Comparison of ENCODE assay signal across 23 cellular contexts in the genomic region with DNA sequence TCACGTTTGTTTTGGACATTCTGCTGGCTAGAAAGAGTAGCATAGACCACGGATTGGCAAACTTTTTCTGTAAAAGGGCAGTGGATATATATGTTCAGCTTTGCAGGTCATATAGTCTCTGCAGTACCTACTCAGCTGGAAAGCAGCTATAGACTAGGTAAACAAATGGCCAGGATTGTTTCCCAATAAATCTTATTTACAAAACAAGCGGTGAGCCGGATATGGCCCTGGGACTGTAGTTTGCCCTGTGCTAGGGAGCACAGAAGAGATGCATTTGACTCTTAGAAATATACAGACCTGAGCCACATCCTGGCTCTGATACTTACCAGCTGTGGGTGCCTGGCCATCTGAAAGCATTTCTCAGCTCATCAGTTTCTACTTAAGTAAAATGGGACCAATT.
"Had no signal": no experiment of that assay in that cellular context is flagged by ENCODE, and none has a peak within 500 bp of the region (broad histone marks: within the 10 kb centered on the region; RNA-seq: fewer than 3 reads in every experiment).

No MANE protein-coding gene starts in this region.

- H3K4me3 ChIP-seq: colonic mucosa, esophagus squamous epithelium, gastrocnemius medialis, heart right ventricle, left ventricle myocardium inferior, lower lobe of right lung had no signal

- H3K4me3 Mint-ChIP-seq: dendritic cell treated with granulocyte-macrophage colony-stimulating factor and Interleukin-4, amounts not matched to agents 40 ng/mL and 50 ng/mL, for 4 days; effector memory CD8-positive, alpha-beta T cell; endodermal cell; naive thymus-derived CD4-positive, alpha-beta T cell had no signal

- H3K9me3 Mint-ChIP-seq: dendritic cell treated with granulocyte-macrophage colony-stimulating factor and Interleukin-4, amounts not matched to agents 40 ng/mL and 50 ng/mL, for 4 days; effector memory CD8-positive, alpha-beta T cell; endodermal cell had no signal

- H3K27me3 Mint-ChIP-seq: dendritic cell treated with granulocyte-macrophage colony-stimulating factor and Interleukin-4, amounts not matched to agents 40 ng/mL and 50 ng/mL, for 4 days; naive thymus-derived CD4-positive, alpha-beta T cell had no signal

- H3K27me3 ChIP-seq: colonic mucosa, esophagus squamous epithelium, gastrocnemius medialis, heart right ventricle had no signal

- H3K9me3 ChIP-seq: colonic mucosa, esophagus squamous epithelium, gastrocnemius medialis, heart right ventricle, left ventricle myocardium inferior, lower lobe of right lung had no signal

- H3K27ac ChIP-seq: colonic mucosa, epithelial cell of prostate, esophagus squamous epithelium, gastrocnemius medialis, heart right ventricle, left ventricle myocardium inferior, lower lobe of right lung had no signal

- H3K4me1 ChIP-seq: colonic mucosa, esophagus squamous epithelium, gastrocnemius medialis, lower lobe of right lung had no signal

- H3K27ac Mint-ChIP-seq: dendritic cell treated with granulocyte-macrophage colony-stimulating factor and Interleukin-4, amounts not matched to agents 40 ng/mL and 50 ng/mL, for 4 days; effector memory CD8-positive, alpha-beta T cell; endodermal cell; naive thymus-derived CD4-positive, alpha-beta T cell had no signal

- H3K36me3 ChIP-seq: colonic mucosa, esophagus squamous epithelium, gastrocnemius medialis, heart right ventricle, left ventricle myocardium inferior, lower lobe of right lung had no signal

- DNase-seq: colonic mucosa; cortex of kidney; effector CD8-positive, alpha-beta T cell; effector memory CD8-positive, alpha-beta T cell; endodermal cell; erythroblast; esophagus squamous epithelium; foreskin fibroblast; foreskin melanocyte; gastrocnemius medialis; glutamatergic neuron; head of caudate nucleus; heart right ventricle; hippocampal formation; left cardiac atrium; left ventricle myocardium inferior; lower lobe of right lung; mesendoderm; midbrain; naive thymus-derived CD4-positive, alpha-beta T cell had no signal

- ATAC-seq: effector memory CD8-positive, alpha-beta T cell; esophagus mucosa; gastrocnemius medialis; heart right ventricle; left cardiac atrium; lower lobe of right lung; naive thymus-derived CD4-positive, alpha-beta T cell had no signal
